Comparison of ENCODE assay signal across 12 cellular contexts in the genomic region with DNA sequence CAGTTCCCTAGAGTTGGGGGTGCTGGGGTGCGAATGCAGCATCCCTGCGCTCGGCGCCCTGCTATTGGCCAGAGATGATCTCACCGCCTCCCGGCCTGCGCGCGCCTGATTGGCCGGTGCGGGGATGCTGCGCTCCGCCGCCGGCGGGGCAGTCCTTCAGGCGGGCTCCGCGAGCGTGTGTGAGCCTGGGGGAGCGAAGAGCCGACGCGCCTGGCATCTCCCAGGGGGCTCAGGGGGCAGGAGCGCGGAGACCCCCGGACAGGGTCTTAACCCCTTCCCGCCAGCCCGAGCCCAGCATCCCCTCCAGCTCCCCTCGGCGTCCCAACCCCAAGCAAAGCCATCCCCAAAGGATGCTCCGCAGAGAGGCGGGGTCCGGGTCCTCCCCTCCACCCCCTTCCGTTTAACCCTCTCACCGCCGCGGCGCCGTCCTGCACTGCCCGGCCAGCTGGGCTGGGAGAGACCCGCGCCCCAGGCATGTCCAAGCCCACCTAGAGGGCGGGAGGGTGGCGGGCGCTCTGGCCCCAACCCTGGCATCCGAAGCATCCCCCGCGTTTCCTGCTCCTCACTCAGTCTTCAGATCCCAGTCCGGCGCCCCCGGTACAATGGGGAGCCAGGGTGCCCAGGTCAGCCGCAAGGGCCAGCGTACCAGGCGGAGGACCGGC. TPM values are rescaled to one million over a fixed set of nuclear protein-coding genes. Genes with fewer than 3 reads are reported as not detected.
A peak's percentile ranks its signal among the peaks of the same experiment; 100 is the strongest.
DNase-seq lines count a peak whose midpoint lies in the region; ATAC-seq, FAIRE-seq and TF ChIP-seq lines count a peak whose summit lies in the region.
"Had no signal": no experiment of that assay in that cellular context is flagged by ENCODE, and none has a peak within 500 bp of the region (broad histone marks: within the 10 kb centered on the region; RNA-seq: fewer than 3 reads in every experiment).

No MANE protein-coding gene starts in this region.

- H3K9me2 ChIP-seq in GM23248 (ENCODE audit: insufficient read depth) = no peaks in the 10 kb centered on the region

- FAIRE-seq in pancreas (lab: Jason Lieb, UNC) = no peak
- FAIRE-seq: HTR-8/SVneo had no signal

- no peaks in the 10 kb centered on the region for H4K20me1 ChIP-seq in GM23248 (ENCODE audit: insufficient read depth)

- no peak overlapping the region for H3K27ac ChIP-seq in GM23248
- H3K27ac ChIP-seq in heart left ventricle = peak overlapping the region in 10 of 12 donors; percentile 5 to 81 (median 68)
- no peak overlapping the region for H3K27ac ChIP-seq in pancreas
- no peak overlapping the region for H3K27ac ChIP-seq in Peyer's patch
- H3K27ac ChIP-seq: transverse colon had no signal

- no peaks in the 10 kb centered on the region for H3F3A ChIP-seq in GM23248 (ENCODE audit: insufficient read depth)

- DNase-seq in GM23248 = peak; percentile 69
- DNase-seq in NCI-H345 (lab: John Stamatoyannopoulos, UW) = peak; percentile 78
- no peak for DNase-seq in heart left ventricle
- no peak for DNase-seq in pancreas
- DNase-seq in posterior vena cava (ENCODE audit: low spot score) = no peak
- no peak for DNase-seq in mesenteric fat pad (ENCODE audit: low spot score)
- no peak for DNase-seq in Peyer's patch
- DNase-seq in activated gamma-delta T cell (lab: John Stamatoyannopoulos, UW) = no peak
- DNase-seq: SHP77, transverse colon had no signal

- 3% methylated on average over 39 to 50 of the region's 56 CpGs for WGBS in GM23248 (ENCODE audit: low coverage in 1 of 2, low lambda C conversion rate in 2 of 2, missing lambda C conversion rate in 2 of 2), 2 experiments
- whole genome bisulfite sequencing in heart left ventricle, 4 donors = 26 to 31% (median 28%) methylated on average over 38 to 56 of the region's 56 CpGs
- 9 to 19% methylated on average over 38 to 56 of the region's 56 CpGs for WGBS in pancreas, 2 donors

- H3K27me3 ChIP-seq in GM23248 (replicated peaks; ENCODE audit: insufficient read depth) (peaks cover 29% of the 10 kb centered on the region), heart left ventricle (peaks cover 0 to 35% (median 17%) of the 10 kb centered on the region in 9 donors), pancreas (peaks cover 0 to 9% (median 3%) of the 10 kb centered on the region in 4 donors), Peyer's patch (peaks cover 0 to 18% of the 10 kb centered on the region in 2 donors)

- H3K9me3 ChIP-seq in GM23248 (ENCODE audit: low read depth) = no peaks in the 10 kb centered on the region
- no peaks in the 10 kb centered on the region for H3K9me3 ChIP-seq in heart left ventricle
- no peaks in the 10 kb centered on the region for H3K9me3 ChIP-seq in pancreas
- H3K9me3 ChIP-seq in Peyer's patch = no peaks in the 10 kb centered on the region
- H3K9me3 ChIP-seq: transverse colon had no signal

- in situ Hi-C loops in GM23248 (cut with MboI) = no loop called here

- H3K79me2 ChIP-seq in GM23248 (ENCODE audit: insufficient read depth) = no peaks in the 10 kb centered on the region

- intact Hi-C loops in heart left ventricle (cut with DNase I) (no loop called here), pancreas (cut with DNase I) (no loop called here), posterior vena cava (cut with DNase I) (no loop called here)

- H3K36me3 ChIP-seq in GM23248 (ENCODE audit: low read depth) (no peaks in the 10 kb centered on the region), heart left ventricle (peaks cover 0 to 56% (median 28%) of the 10 kb centered on the region in 9 donors), pancreas (no peaks in the 10 kb centered on the region), Peyer's patch (peaks cover 0 to 11% (median 0%) of the 10 kb centered on the region in 3 donors)
- H3K36me3 ChIP-seq: transverse colon had no signal

- ATAC-seq in heart left ventricle = peak in 3 of 4 donors; percentile 9 to 60 (median 21)
- peak in 3 of 4 donors; percentile 39 to 80 (median 77) for ATAC-seq in pancreas

- H3K4me1 ChIP-seq in GM23248 (ENCODE audit: insufficient read depth) (no peaks in the 10 kb centered on the region), heart left ventricle (peaks cover 6 to 56% (median 14%) of the 10 kb centered on the region in 12 donors), pancreas (no peaks in the 10 kb centered on the region), Peyer's patch (peaks cover 0 to 5% (median 0%) of the 10 kb centered on the region in 4 donors)

- H3K4me2 ChIP-seq in GM23248 (ENCODE audit: unreplicated experiment) = no peak overlapping the region

- H2AFZ ChIP-seq in GM23248 = no peak overlapping the region

- TF ChIP-seq POLR2A in heart left ventricle (IDR thresholded peaks at IDR 0.05) (no peak), Peyer's patch (IDR thresholded peaks at IDR 0.05) (no peak)

- H3K4me3 ChIP-seq in GM23248 = no peak overlapping the region
- peak overlapping the region in 11 of 12 donors; percentile 20 to 48 (median 41) for H3K4me3 ChIP-seq in heart left ventricle
- no peak overlapping the region for H3K4me3 ChIP-seq in pancreas
- no peak overlapping the region for H3K4me3 ChIP-seq in Peyer's patch
- H3K4me3 ChIP-seq: transverse colon had no signal

- no peak for TF ChIP-seq CTCF in heart left ventricle (IDR thresholded peaks at IDR 0.05)
- no peak for TF ChIP-seq CTCF in pancreas (IDR thresholded peaks at IDR 0.05)
- no peak for TF ChIP-seq CTCF in Peyer's patch (IDR thresholded peaks at IDR 0.05)

- H3K9ac ChIP-seq in GM23248 = no peak overlapping the region

RNA-seq across cellular contexts. Expression of a gene that starts 19.1 kb away (rescaled TPM):
- 2.9 and 9.0 TPM in 2 replicates for total RNA-seq in GM23248 (2014; rRNA removed; shearing (Covaris generic))
- 9.2 and 10.3 TPM in 2 replicates for polyA plus RNA-seq in GM23248 (2016; fragmentation: Nextera tagmentation; extraction: Ambion mirVana)
- total RNA-seq in heart left ventricle = 1 to 10 TPM; 1.7 to 9.2 (median 3.3) TPM
- polyA plus RNA-seq in heart left ventricle = 1 to 10 TPM; 3.4 to 5.2 TPM
- total RNA-seq in pancreas = 1 to 10 TPM; 4.2 to 9.0 (median 5.8) TPM
- 10 to 100 TPM; 10.1 to 17.5 TPM for polyA plus RNA-seq in pancreas
- total RNA-seq in posterior vena cava = 1 to 10 TPM; 4.9 to 8.2 TPM
- 8.6 TPM for total RNA-seq in mesenteric fat pad
- total RNA-seq in Peyer's patch = 10 to 100 TPM; 26.4 to 70.9 (median 35.4) TPM

RNA-seq across cellular contexts. Expression of a gene that starts 24.2 kb away (rescaled TPM):
- total RNA-seq in GM23248 (2014; rRNA removed; shearing (Covaris generic)) = not detected in 2 replicates
- polyA plus RNA-seq in GM23248 (2016; fragmentation: Nextera tagmentation; extraction: Ambion mirVana) (not detected in 2 replicates), heart left ventricle (10 to 100 TPM; 21.1 to 24.8 TPM), pancreas (1 to 10 TPM; 6.9 to 7.1 TPM)
- total RNA-seq in heart left ventricle (10 to 100 TPM; 13.7 to 38.9 (median 16.9) TPM), pancreas (1 to 10 TPM; 1.4 to 4.8 (median 1.8) TPM), posterior vena cava (10 to 100 TPM; 13.7 to 18.9 TPM), mesenteric fat pad (28.1 TPM), Peyer's patch (10 to 100 TPM in 1 of 4 donors, 1 to 10 TPM in 3; 1.4 to 22.3 (median 4.1) TPM)

RNA-seq across cellular contexts. Expression of a gene that starts 31.6 kb away (rescaled TPM):
- 43.7 and 59.8 TPM in 2 replicates for total RNA-seq in GM23248 (2014; rRNA removed; shearing (Covaris generic))
- polyA plus RNA-seq in GM23248 (2016; fragmentation: Nextera tagmentation; extraction: Ambion mirVana) (58.9 and 59.7 TPM in 2 replicates), heart left ventricle (10 to 100 TPM; 26.2 to 30.4 TPM), pancreas (100 to 1,000 TPM in 1 of 2 donors, 10 to 100 TPM in 1; 73.7 to 119 TPM)
- total RNA-seq in heart left ventricle (10 to 100 TPM; 35.6 to 60.3 (median 47.8) TPM), pancreas (10 to 100 TPM; 33.9 to 58.2 (median 43.9) TPM), posterior vena cava (10 to 100 TPM; 56.5 to 71.0 TPM), mesenteric fat pad (105 TPM), Peyer's patch (100 to 1,000 TPM in 1 of 4 donors, 10 to 100 TPM in 3; 53.6 to 116 (median 83.9) TPM)

RNA-seq across cellular contexts. Expression of a gene that starts 38.4 kb away (rescaled TPM):
- not detected in 2 replicates for total RNA-seq in GM23248 (2014; rRNA removed; shearing (Covaris generic))
- polyA plus RNA-seq in GM23248 (2016; fragmentation: Nextera tagmentation; extraction: Ambion mirVana) (0.05 and 0.06 TPM in 2 replicates), heart left ventricle (under 1 TPM in 1 of 2 donors, not detected in 1; 0.34 TPM), pancreas (under 1 TPM; 0.02 to 0.04 TPM)
- total RNA-seq in heart left ventricle (under 1 TPM in 8 of 9 donors, not detected in 1; 0.09 to 0.61 (median 0.24) TPM), pancreas (under 1 TPM in 2 of 6 donors, not detected in 4; 0.03 to 0.09 TPM), posterior vena cava (under 1 TPM; 0.09 to 0.14 TPM), mesenteric fat pad (not detected), Peyer's patch (not detected)
- total RNA-seq: dermis microvascular lymphatic vessel endothelial cell, transverse colon had no signal

RNA-seq across cellular contexts. Expression of a gene that starts 38.8 kb away (rescaled TPM):
- total RNA-seq in GM23248 (2014; rRNA removed; shearing (Covaris generic)) = 23.1 and 33.1 TPM in 2 replicates
- 34.3 and 40.3 TPM in 2 replicates for polyA plus RNA-seq in GM23248 (2016; fragmentation: Nextera tagmentation; extraction: Ambion mirVana)
- total RNA-seq in heart left ventricle = 10 to 100 TPM in 7 of 9 donors, 1 to 10 TPM in 2; 7.3 to 30.5 (median 13.5) TPM
- polyA plus RNA-seq in heart left ventricle = 10 to 100 TPM; 14.0 to 44.7 TPM
- 10 to 100 TPM in 2 of 6 donors, 1 to 10 TPM in 4; 5.6 to 11.9 (median 9.0) TPM for total RNA-seq in pancreas
- polyA plus RNA-seq in pancreas = 10 to 100 TPM; 11.5 to 13.4 TPM
- 1 to 10 TPM; 8.7 to 9.1 TPM for total RNA-seq in posterior vena cava
- 21.3 TPM for total RNA-seq in mesenteric fat pad
- total RNA-seq in Peyer's patch = 10 to 100 TPM in 1 of 4 donors, 1 to 10 TPM in 2, not detected in 1; 5.2 to 14.9 (median 7.9) TPM

Comparison
In these comparisons a context has a peak if more than half of its experiments do, and no peak if none do; other contexts are left out.
1. DNase-seq: peak in GM23248 (single experiment) and NCI-H345 (single experiment); none in heart left ventricle (0 of 5), pancreas (0 of 6), posterior vena cava (single experiment), mesenteric fat pad (single experiment), Peyer's patch (0 of 3) and activated gamma-delta T cell (single experiment).
2. H3K27ac ChIP-seq: peak in heart left ventricle (10 of 12); none in GM23248 (single experiment), pancreas (0 of 4) and Peyer's patch (0 of 4).
3. H3K4me3 ChIP-seq: peak in heart left ventricle (11 of 12); none in GM23248 (single experiment), pancreas (0 of 4) and Peyer's patch (0 of 4).